In the genomic region with DNA sequence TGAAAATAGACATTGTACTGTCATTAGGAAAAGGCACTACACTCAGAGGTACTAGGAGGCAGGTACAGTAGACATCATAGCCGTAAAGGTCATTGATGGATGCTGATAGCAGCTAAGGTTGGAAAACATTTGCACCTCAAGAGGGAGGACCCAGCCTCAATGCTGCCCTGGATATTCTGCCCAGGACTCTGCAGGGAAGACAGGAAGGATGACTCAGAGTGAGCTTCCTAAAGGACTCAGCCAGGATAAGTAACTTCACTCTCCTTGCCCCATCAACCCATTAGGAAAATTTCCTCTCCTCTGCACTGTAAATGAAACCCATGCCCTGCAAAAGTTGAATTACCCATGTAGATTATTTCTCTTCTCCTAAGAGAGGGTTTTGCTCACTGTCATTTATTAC, we compare ENCODE assay signal across 22 cellular contexts.
"Had no signal": no experiment of that assay in that cellular context is flagged by ENCODE, and none has a peak within 500 bp of the region (broad histone marks: within the 10 kb centered on the region; RNA-seq: fewer than 3 reads in every experiment).

No MANE protein-coding gene starts in this region.

- H3K27ac Mint-ChIP-seq: immature natural killer cell; naive thymus-derived CD4-positive, alpha-beta T cell; nephron progenitor cell; stimulated activated naive B cell treated with anti-CD40 and anti-IgM and Interleukin-4, amounts not matched to agents 10 μg/mL and 1 μg/mL and 100 μg/mL, for 72 hours; stimulated activated naive CD8-positive, alpha-beta T cell treated with anti-CD3 and anti-CD28 coated beads, Interleukin-15, amount 100 ng/mL, for 72 hours had no signal

- H3K36me3 Mint-ChIP-seq: immature natural killer cell; naive thymus-derived CD4-positive, alpha-beta T cell; stimulated activated naive B cell treated with anti-CD40 and anti-IgM and Interleukin-4, amounts not matched to agents 10 μg/mL and 1 μg/mL and 100 μg/mL, for 72 hours had no signal

- H3K9ac ChIP-seq: parathyroid adenoma had no signal

- H3K4me1 Mint-ChIP-seq: immature natural killer cell; naive thymus-derived CD4-positive, alpha-beta T cell; stimulated activated naive B cell treated with anti-CD40 and anti-IgM and Interleukin-4, amounts not matched to agents 10 μg/mL and 1 μg/mL and 100 μg/mL, for 72 hours; stimulated activated naive CD8-positive, alpha-beta T cell treated with anti-CD3 and anti-CD28 coated beads, Interleukin-15, amount 100 ng/mL, for 72 hours had no signal

- H3K4me1 ChIP-seq: colonic mucosa, parathyroid adenoma, psoas muscle, right lobe of liver, tibial nerve had no signal

- H3K4me3 ChIP-seq: colonic mucosa, lung, psoas muscle, right lobe of liver, testis, tibial nerve had no signal

- H3K4me3 Mint-ChIP-seq: immature natural killer cell; naive thymus-derived CD4-positive, alpha-beta T cell; nephron progenitor cell; stimulated activated naive B cell treated with anti-CD40 and anti-IgM and Interleukin-4, amounts not matched to agents 10 μg/mL and 1 μg/mL and 100 μg/mL, for 72 hours; stimulated activated naive CD8-positive, alpha-beta T cell treated with anti-CD3 and anti-CD28 coated beads, Interleukin-15, amount 100 ng/mL, for 72 hours had no signal

- DNase-seq: colonic mucosa; dermis blood vessel endothelial cell; erythroblast; foreskin melanocyte; head of caudate nucleus; hippocampal formation; immature natural killer cell; kidney; left colon; left ventricle myocardium superior; naive thymus-derived CD4-positive, alpha-beta T cell; nephron progenitor cell; psoas muscle; retina; right lobe of liver; stimulated activated CD4-positive, alpha-beta T cell treated with anti-CD3 and anti-CD28 coated beads, Interleukin-4, amount 100 ng/mL, for 4 hours; stimulated activated naive B cell treated with anti-CD40 and anti-IgM and Interleukin-4, amounts not matched to agents 10 μg/mL and 1 μg/mL and 100 μg/mL, for 72 hours; stimulated activated naive CD8-positive, alpha-beta T cell treated with anti-CD3 and anti-CD28 coated beads, Interleukin-15, amount 100 ng/mL, for 72 hours; testis had no signal

- ATAC-seq: left colon; left ventricle myocardium superior; naive thymus-derived CD4-positive, alpha-beta T cell; psoas muscle; right lobe of liver; stimulated activated naive B cell treated with anti-CD40 and anti-IgM and Interleukin-4, amounts not matched to agents 10 μg/mL and 1 μg/mL and 100 μg/mL, for 72 hours; stimulated activated naive CD8-positive, alpha-beta T cell treated with anti-CD3 and anti-CD28 coated beads, Interleukin-15, amount 100 ng/mL, for 72 hours had no signal

- H2AFZ ChIP-seq: parathyroid adenoma had no signal

- H3K27me3 ChIP-seq: colonic mucosa, right lobe of liver, testis, tibial nerve had no signal

- H3K9me3 Mint-ChIP-seq: immature natural killer cell; nephron progenitor cell; stimulated activated naive B cell treated with anti-CD40 and anti-IgM and Interleukin-4, amounts not matched to agents 10 μg/mL and 1 μg/mL and 100 μg/mL, for 72 hours; stimulated activated naive CD8-positive, alpha-beta T cell treated with anti-CD3 and anti-CD28 coated beads, Interleukin-15, amount 100 ng/mL, for 72 hours had no signal

- H3K79me2 ChIP-seq: parathyroid adenoma had no signal

- H3K27ac ChIP-seq: colonic mucosa, parathyroid adenoma, psoas muscle, right lobe of liver, testis, tibial nerve had no signal

- H3K9me3 ChIP-seq: colonic mucosa, psoas muscle, right lobe of liver, testis, tibial nerve had no signal

- H3K36me3 ChIP-seq: colonic mucosa, right lobe of liver, tibial nerve had no signal
